ENCODE assay signal across 23 cellular contexts in genomic region chr1:162327144-162327790, GRCh38. TPM values are rescaled to one million over a fixed set of nuclear protein-coding genes. Genes with fewer than 3 reads are reported as not detected.
DNase-seq lines count a peak whose midpoint lies in the region; ATAC-seq, FAIRE-seq and TF ChIP-seq lines count a peak whose summit lies in the region.
"Had no signal": no experiment of that assay in that cellular context is flagged by ENCODE, and none has a peak within 500 bp of the region (broad histone marks: within the 10 kb centered on the region; RNA-seq: fewer than 3 reads in every experiment).

No MANE protein-coding gene starts in this region.

- peaks cover 33 to 35% of the 10 kb centered on the region in 2 experiments for H3K4me1 ChIP-seq in neutrophil (ENCODE audit: control insufficient read depth in 1 of 2, insufficient read depth in 1 of 2, low read depth in 1 of 2, low read length in 1 of 2)
- H3K4me1 ChIP-seq: thyroid gland had no signal

- TF ChIP-seq POLR2A in NB4 (IDR thresholded peaks at IDR 0.05; ENCODE audit: extremely low read depth, insufficient read length) = no peak

- H3K36me3 ChIP-seq in bronchial epithelial cell (ENCODE audit: control insufficient read depth, insufficient read depth, low read length) = no peaks in the 10 kb centered on the region
- no peaks in the 10 kb centered on the region for H3K36me3 ChIP-seq in neutrophil
- H3K36me3 ChIP-seq: ovary, thyroid gland had no signal

- TF ChIP-seq CTCF in D721Med (IDR thresholded peaks at IDR 0.05; ENCODE audit: insufficient read depth, missing control alignments) (no peak), NB4 (IDR thresholded peaks at IDR 0.05; ENCODE audit: low read depth, low read length) (no peak), bronchial epithelial cell (IDR thresholded peaks at IDR 0.05; ENCODE audit: insufficient read depth, low read length, severe bottlenecking) (no peak), neutrophil (IDR thresholded peaks at IDR 0.05) (no peak)

- no peak overlapping the region for H3K4me3 ChIP-seq in NB4 (ENCODE audit: low read depth, low read length)
- H3K4me3 ChIP-seq in bronchial epithelial cell (ENCODE audit: low read depth, low read length) = no peak overlapping the region
- H3K4me3 ChIP-seq in neutrophil (ENCODE audit: low read depth in 1 of 2, low read length in 1 of 2) = peak overlapping the region; percentile 12 to 19
- H3K4me3 ChIP-seq: hepatocyte, lung, ovary, thyroid gland had no signal

- DNase-seq in D721Med (ENCODE audit: insufficient read length, low spot score) (no peak), NB4 (ENCODE audit: low read depth) (peak; percentile 12), bronchial epithelial cell (ENCODE audit: low read depth) (peak; percentile 61), germinal center (ENCODE audit: low spot score) (no peak), NCI-H1105 treated with DMSO at 0.1 percent for 48 hours (lab: John Stamatoyannopoulos, UW) (no peak)
- DNase-seq: activated CD4-positive, alpha-beta T cell treated with anti-CD3 and anti-CD28 coated beads, Interleukin-2, amount 50 U/mL, for 1 hour; Caco-2; effector CD4-positive, alpha-beta T cell; Kasumi-1; NCI-H1436; ovary; right cardiac atrium; Right ventricle myocardium superior; stimulated activated naive B cell treated with anti-CD40 and anti-IgM and Interleukin-4, amounts not matched to agents 10 μg/mL and 1 μg/mL and 100 μg/mL, for 72 hours; thyroid gland had no signal

- H3K27ac ChIP-seq in neutrophil = peak overlapping the region; percentile 78
- H3K27ac ChIP-seq: hepatocyte, ovary, thyroid gland had no signal

- H3K27me3 ChIP-seq in bronchial epithelial cell (ENCODE audit: control insufficient read depth, insufficient read depth, low read length) (no peaks in the 10 kb centered on the region), neutrophil (no peaks in the 10 kb centered on the region)
- H3K27me3 ChIP-seq: hepatocyte, ovary, thyroid gland had no signal

- FAIRE-seq in D721Med (lab: Jason Lieb, UNC) = peak; percentile 16
- no peak for FAIRE-seq in bronchial epithelial cell (lab: Jason Lieb, UNC)
- FAIRE-seq: islet of Langerhans had no signal

- no peaks in the 10 kb centered on the region for H3K9me3 ChIP-seq in neutrophil
- H3K9me3 ChIP-seq: Caco-2, ovary, thyroid gland had no signal

- ATAC-seq in GM21786 (IDR thresholded peaks at IDR 0.05; ENCODE audit: unreplicated experiment) = no peak
- ATAC-seq: right cardiac atrium; stimulated activated naive B cell treated with anti-CD40 and anti-IgM and Interleukin-4, amounts not matched to agents 10 μg/mL and 1 μg/mL and 100 μg/mL, for 72 hours had no signal

RNA-seq across cellular contexts. Expression of gene SPATA46, which starts 49.4 kb away (rescaled TPM):
- total RNA-seq in bronchial epithelial cell = not detected in 2 replicates
- total RNA-seq: B cell; Caco-2; Daoy; hepatocyte; lung; ovary; right cardiac atrium; Right ventricle myocardium superior; T-helper 1 cell treated with Interleukin-12 subunit alpha and Interleukin-12 subunit beta and Interleukin-4 antibody, amounts not matched to agents 30 ng/mL and 1 ng/mL, for 36 hours; thyroid gland had no signal

RNA-seq across cellular contexts. Expression of gene C1orf226, which starts 54.3 kb away (rescaled TPM):
- total RNA-seq in bronchial epithelial cell = 0.26 TPM in 2 replicates
- total RNA-seq: T-helper 1 cell treated with Interleukin-12 subunit alpha and Interleukin-12 subunit beta and Interleukin-4 antibody, amounts not matched to agents 30 ng/mL and 1 ng/mL, for 36 hours had no signal

Comparison
In these comparisons a context has a peak if more than half of its experiments do, and no peak if none do; other contexts are left out.
1. DNase-seq: peak in NB4 (single experiment) and bronchial epithelial cell (single experiment); none in D721Med (single experiment), germinal center (single experiment) and NCI-H1105 treated with DMSO at 0.1 percent for 48 hours (single experiment).
2. H3K4me3 ChIP-seq: peak in neutrophil (2 of 2); none in NB4 (single experiment) and bronchial epithelial cell (single experiment).